ENCODE assay signal across 12 cellular contexts in genomic region chr10:24255115-24255895, GRCh38. TPM values are rescaled to one million over a fixed set of nuclear protein-coding genes. Genes with fewer than 3 reads are reported as not detected.
DNase-seq lines count a peak whose midpoint lies in the region; ATAC-seq and TF ChIP-seq lines count a peak whose summit lies in the region.
"Had no signal": no experiment of that assay in that cellular context is flagged by ENCODE, and none has a peak within 500 bp of the region (broad histone marks: within the 10 kb centered on the region; RNA-seq: fewer than 3 reads in every experiment).

No MANE protein-coding gene starts in this region.

- no peak for TF ChIP-seq RAD21 in SK-N-SH (IDR thresholded peaks at IDR 0.05; ENCODE audit: low read length)

- H3K9ac ChIP-seq in GM23248 (no peak overlapping the region), SK-N-SH (peak overlapping the region; percentile 44; the same call in 1 of the 2 replicates)

- TF ChIP-seq CTCF in SK-N-SH (IDR thresholded peaks at IDR 0.05) (no peak), prostate gland (IDR thresholded peaks at IDR 0.05) (no peak), foreskin fibroblast (IDR thresholded peaks at IDR 0.05; ENCODE audit: low read depth, low read length) (no peak)

- no peaks in the 10 kb centered on the region for H4K20me1 ChIP-seq in GM23248 (ENCODE audit: insufficient read depth)
- no peaks in the 10 kb centered on the region for H4K20me1 ChIP-seq in SK-N-SH (ENCODE audit: insufficient read depth)

- H3K36me3 ChIP-seq in GM23248 (ENCODE audit: low read depth) (no peaks in the 10 kb centered on the region), SK-N-SH (replicated peaks in 1 of 2; ENCODE audit: control insufficient read depth in 1 of 2, insufficient read depth in 2 of 2, low read length in 1 of 2) (no peaks in the 10 kb centered on the region), prostate gland (no peaks in the 10 kb centered on the region)
- H3K36me3 ChIP-seq: thoracic aorta had no signal

- peaks cover 10% of the 10 kb centered on the region for H3K4me1 ChIP-seq in GM23248 (ENCODE audit: insufficient read depth)
- H3K4me1 ChIP-seq in SK-N-SH (ENCODE audit: control insufficient read depth in 1 of 2, insufficient read depth in 2 of 2, low read depth in 1 of 2, low read length in 1 of 2): peaks cover 16 to 33% of the 10 kb centered on the region in 2 experiments
- peaks cover 18% of the 10 kb centered on the region for H3K4me1 ChIP-seq in prostate gland (replicated peaks)

- in situ Hi-C loops in GM23248 (cut with MboI): no loop called here

- H3K79me2 ChIP-seq in GM23248 (ENCODE audit: insufficient read depth) (no peaks in the 10 kb centered on the region), SK-N-SH (ENCODE audit: insufficient read depth) (no peaks in the 10 kb centered on the region)

- no peaks in the 10 kb centered on the region for H3F3A ChIP-seq in GM23248 (ENCODE audit: insufficient read depth)
- H3F3A ChIP-seq in SK-N-SH (replicated peaks; ENCODE audit: insufficient read depth): peaks cover 14% of the 10 kb centered on the region

- DNase-seq in GM23248: peak; percentile 49
- DNase-seq in SK-N-SH: peak; percentile 58
- DNase-seq in iPS DF 19.7 (ENCODE audit: low read depth, low spot score): peak; percentile 47
- DNase-seq in prostate gland (ENCODE audit: low spot score): peak; percentile 39
- DNase-seq in sciatic nerve (ENCODE audit: low spot score): no peak
- DNase-seq in foreskin fibroblast: no peak
- no peak for DNase-seq in stimulated activated CD4-positive, alpha-beta T cell treated with anti-CD3 and anti-CD28 coated beads, Interleukin-12 subunit alpha, Interleukin-12 subunit beta, amount 100 ng/mL, for 4 hours
- DNase-seq: activated B cell treated with CpG ODN at 0.5 μM for 24 hours, C1 segment of cervical spinal cord had no signal

- CTCF ChIA-PET in SK-N-SH (lab: Yijun Ruan, JAX): interaction anchor here (0.9 kb wide), 1 partner anchor 27 kb away, joined by 3 read pairs; no protein-coding TSS in a partner anchor

- no peak; a peak in 2 of 4 replicates for TF ChIP-seq EP300 in SK-N-SH (IDR thresholded peaks at IDR 0.05; ENCODE audit: borderline replicate concordance in 1 of 2, low read depth in 1 of 2, low read length in 1 of 2)

- H3K27me3 ChIP-seq in GM23248 (replicated peaks; ENCODE audit: insufficient read depth): no peaks in the 10 kb centered on the region
- no peaks in the 10 kb centered on the region for H3K27me3 ChIP-seq in SK-N-SH (ENCODE audit: insufficient read depth)
- H3K27me3 ChIP-seq in prostate gland (replicated peaks; ENCODE audit: insufficient read depth): no peaks in the 10 kb centered on the region
- H3K27me3 ChIP-seq: body of pancreas had no signal

- POLR2A ChIA-PET in SK-N-SH (lab: Yijun Ruan, JAX): interaction anchor here (0.5 to 1.0 kb wide), 2 partner anchors 46 to 95 kb away, joined by 3 read pairs; partner anchors contain the start of gene KIAA1217

- ATAC-seq in GM18870 (IDR thresholded peaks at IDR 0.05; ENCODE audit: unreplicated experiment) (no peak), sciatic nerve (no peak)
- ATAC-seq: body of pancreas had no signal

- TF ChIP-seq POLR2A in prostate gland (IDR thresholded peaks at IDR 0.05): peak; percentile 46

- no peak overlapping the region for H3K4me2 ChIP-seq in GM23248 (ENCODE audit: unreplicated experiment)
- H3K4me2 ChIP-seq in SK-N-SH: peak overlapping the region; percentile 51

- 42 to 45% methylated on average over 14 of the region's 14 CpGs for WGBS in GM23248 (ENCODE audit: low coverage in 1 of 2, low lambda C conversion rate in 2 of 2, missing lambda C conversion rate in 2 of 2), 2 experiments
- 58% methylated on average over 11 of the region's 14 CpGs for WGBS in SK-N-SH (ENCODE audit: low lambda C conversion rate)
- 40% methylated on average over 14 of the region's 14 CpGs for WGBS in prostate gland

- no peaks in the 10 kb centered on the region for H3K9me3 ChIP-seq in GM23248 (ENCODE audit: low read depth)
- H3K9me3 ChIP-seq in SK-N-SH: no peaks in the 10 kb centered on the region
- no peaks in the 10 kb centered on the region for H3K9me3 ChIP-seq in prostate gland
- H3K9me3 ChIP-seq: body of pancreas, thoracic aorta had no signal

- H3K9me2 ChIP-seq in GM23248 (ENCODE audit: insufficient read depth): no peaks in the 10 kb centered on the region
- no peaks in the 10 kb centered on the region for H3K9me2 ChIP-seq in SK-N-SH

- intact Hi-C loops in prostate gland (cut with DNase I): no loop called here
- intact Hi-C loops in sciatic nerve (cut with DNase I): no loop called here

- H2AFZ ChIP-seq in GM23248: peak overlapping the region; percentile 30
- peak overlapping the region; percentile 75; the same call in 1 of the 2 replicates for H2AFZ ChIP-seq in SK-N-SH (ENCODE audit: low read depth)

- no peak overlapping the region for H3K4me3 ChIP-seq in GM23248
- H3K4me3 ChIP-seq in SK-N-SH (ENCODE audit: low read depth in 2 of 2, low read length in 1 of 2): no peak overlapping the region
- H3K4me3 ChIP-seq in prostate gland: peak overlapping the region; percentile 0 to 31
- H3K4me3 ChIP-seq in foreskin fibroblast (ENCODE audit: low read depth in 1 of 2, low read length in 2 of 2): no peak overlapping the region
- H3K4me3 ChIP-seq: body of pancreas, thoracic aorta had no signal

- H3K27ac ChIP-seq in GM23248 (no peak overlapping the region), SK-N-SH (ENCODE audit: low read depth in 2 of 2, low read length in 1 of 2) (peak overlapping the region; percentile 75 to 92), prostate gland (peak overlapping the region; percentile 79 to 83)
- H3K27ac ChIP-seq: body of pancreas, thoracic aorta had no signal

TF ChIP-seq in SK-N-SH, 30 proteins besides CTCF, POLR2A, EP300 and RAD21:
- TF ChIP-seq USF2 (IDR thresholded peaks at IDR 0.05; ENCODE audit: borderline replicate concordance, low read depth, low read length) (no peak), MEF2A (IDR thresholded peaks at IDR 0.05; ENCODE audit: borderline replicate concordance, low read depth) (no peak), NFIC (IDR thresholded peaks at IDR 0.05; ENCODE audit: borderline replicate concordance) (no peak), ELF1 (IDR thresholded peaks at IDR 0.05) (no peak), TCF12 (IDR thresholded peaks at IDR 0.05) (no peak)

RNA-seq across cellular contexts. Expression of gene KIAA1217, which starts 46.4 kb away (rescaled TPM):
- 4.7 and 5.4 TPM in 2 replicates for total RNA-seq in GM23248 (2014; rRNA removed; shearing (Covaris generic))
- polyA plus RNA-seq in GM23248 (2016; fragmentation: Nextera tagmentation; extraction: Ambion mirVana) (6.9 and 8.1 TPM in 2 replicates), SK-N-SH (2012; rRNA removed) (4.2 and 7.2 TPM in 2 replicates)
- 4.4 and 5.3 TPM in 2 replicates for polyA plus RNA-seq in SK-N-SH (2012; cell fraction: cytosol; rRNA removed)
- polyA plus RNA-seq in SK-N-SH (2012; cell fraction: nucleus; rRNA removed): 15.2 and 19.9 TPM in 2 replicates
- total RNA-seq in prostate gland (100 to 1,000 TPM in 1 of 2 donors, 10 to 100 TPM in 1; 92.5 to 188 TPM), sciatic nerve (84.6 TPM)

Comparison
In these comparisons a context has a peak if more than half of its experiments do, and no peak if none do; other contexts are left out.
1. DNase-seq: peak in GM23248 (single experiment), SK-N-SH (single experiment), iPS DF 19.7 (single experiment) and prostate gland (single experiment); none in sciatic nerve (single experiment), foreskin fibroblast (0 of 2) and stimulated activated CD4-positive, alpha-beta T cell treated with anti-CD3 and anti-CD28 coated beads, Interleukin-12 subunit alpha, Interleukin-12 subunit beta, amount 100 ng/mL, for 4 hours (single experiment).
2. H3K4me3 ChIP-seq: peak in prostate gland (2 of 2); none in GM23248 (single experiment), SK-N-SH (0 of 2) and foreskin fibroblast (0 of 2).
3. RNA of gene KIAA1217, which starts 46.4 kb away (total RNA-seq): 92.5 to 188 TPM in prostate gland and 84.6 TPM in sciatic nerve (single experiment); 4.7 to 5.4 TPM in GM23248; every median in the first group is over 10 times any median in the second.